11 cellular contexts compared by ENCODE assay signal in the genomic region with DNA sequence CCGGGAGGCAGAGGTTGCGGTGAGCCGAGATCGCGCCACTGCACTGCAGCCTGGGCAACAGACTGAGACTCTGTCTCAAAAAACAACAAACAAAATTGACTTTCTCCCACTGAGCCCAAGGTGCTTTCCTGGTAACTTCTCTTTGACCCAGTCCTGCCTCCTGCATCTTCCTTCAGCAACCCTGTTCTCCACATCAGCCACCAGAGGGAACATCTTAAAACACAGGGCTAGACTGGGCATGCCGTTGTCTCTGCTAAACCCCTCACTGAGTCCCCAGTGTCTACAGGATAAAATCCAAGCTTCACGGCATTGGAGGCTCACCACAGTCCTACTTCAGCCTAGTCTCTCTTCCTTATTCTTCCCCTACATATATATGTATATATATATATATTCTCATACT. TPM values are rescaled to one million over a fixed set of nuclear protein-coding genes. Genes with fewer than 3 reads are reported as not detected.
DNase-seq lines count a peak whose midpoint lies in the region; ATAC-seq and TF ChIP-seq lines count a peak whose summit lies in the region.
"Had no signal": no experiment of that assay in that cellular context is flagged by ENCODE, and none has a peak within 500 bp of the region (broad histone marks: within the 10 kb centered on the region; RNA-seq: fewer than 3 reads in every experiment).

No MANE protein-coding gene starts in this region.

- H3K4me2 ChIP-seq in GM23338 (no peak overlapping the region), OCI-LY7 (ENCODE audit: low read length) (no peak overlapping the region)

- H3K9me3 ChIP-seq in RWPE2 (ENCODE audit: severe bottlenecking) (peaks cover 8% of the 10 kb centered on the region), iPS DF 6.9 (ENCODE audit: control insufficient read depth, insufficient read depth, low read length) (no peaks in the 10 kb centered on the region), OCI-LY7 (ENCODE audit: low read length) (no peaks in the 10 kb centered on the region)
- H3K9me3 ChIP-seq: Peyer's patch had no signal

- H3K27me3 ChIP-seq in GM23338 (ENCODE audit: insufficient read depth) (no peaks in the 10 kb centered on the region), RWPE2 (ENCODE audit: insufficient read depth, poor library complexity, severe bottlenecking) (no peaks in the 10 kb centered on the region), iPS DF 6.9 (ENCODE audit: control insufficient read depth, insufficient read depth, low read length) (no peaks in the 10 kb centered on the region)
- H3K27me3 ChIP-seq: Peyer's patch had no signal

- CTCF ChIA-PET in OCI-LY7 (lab: Charles Lee; ENCODE audit: unreplicated experiment): no interaction called here

- BruUV-seq in OCI-LY7 (replicated peaks; lab: Mats Ljungman, UMichigan): no TSS peak

- no peak overlapping the region for H3K4me3 Mint-ChIP-seq in GM23338
- H3K4me3 Mint-ChIP-seq: stimulated activated naive B cell treated with anti-CD40 and anti-IgM and Interleukin-4, amounts not matched to agents 10 μg/mL and 1 μg/mL and 100 μg/mL, for 72 hours had no signal

- TF ChIP-seq CTCF in GM23338 (conservative IDR thresholded peaks at IDR 0.05; ENCODE audit: low read depth in 2 of 2) (peak; percentile 33 to 53; a peak in 3 of 4 replicates), RWPE2 (IDR thresholded peaks at IDR 0.05; ENCODE audit: poor library complexity, severe bottlenecking) (peak; percentile 28), OCI-LY7 (conservative IDR thresholded peaks at IDR 0.05; ENCODE audit: low read length) (no peak)

- intact Hi-C loops in OCI-LY7 (cut with micrococcal nuclease; ENCODE audit: unreplicated experiment): no loop called here

- H3K36me3 Mint-ChIP-seq in GM23338 (ENCODE audit: low read depth): 0 out of 3 replicates have a peak, but pooled peaks cover 2% of the 10 kb centered on the region

- ATAC-seq in GM23338 (peak; percentile 85), RWPE2 (ENCODE audit: low read depth) (peak; percentile 77)
- ATAC-seq: stimulated activated naive B cell treated with anti-CD40 and anti-IgM and Interleukin-4, amounts not matched to agents 10 μg/mL and 1 μg/mL and 100 μg/mL, for 72 hours had no signal

- H4K20me1 ChIP-seq in GM23338 (replicated peaks; ENCODE audit: insufficient read depth): no peaks in the 10 kb centered on the region
- no peaks in the 10 kb centered on the region for H4K20me1 ChIP-seq in OCI-LY7 (ENCODE audit: insufficient read depth, low read length)

- H3K27ac Mint-ChIP-seq in GM23338: no peak overlapping the region
- H3K27ac Mint-ChIP-seq: stimulated activated naive B cell treated with anti-CD40 and anti-IgM and Interleukin-4, amounts not matched to agents 10 μg/mL and 1 μg/mL and 100 μg/mL, for 72 hours had no signal

- peaks cover 13% of the 10 kb centered on the region for H3K4me1 Mint-ChIP-seq in GM23338

- H3F3A ChIP-seq in GM23338 (replicated peaks; ENCODE audit: low read depth): no peaks in the 10 kb centered on the region

- POLR2A ChIA-PET in OCI-LY7 (lab: Charles Lee): interaction anchor here (0.6 kb wide), 1 partner anchor 78 kb away, joined by 3 read pairs; no protein-coding TSS in a partner anchor

- H2AFZ ChIP-seq in GM23338: peak overlapping the region; percentile 78; the same call in 1 of the 2 replicates
- no peak overlapping the region for H2AFZ ChIP-seq in OCI-LY7 (ENCODE audit: low read length)

- H3K4me3 ChIP-seq in GM23338: no peak overlapping the region
- no peak overlapping the region for H3K4me3 ChIP-seq in RWPE2 (ENCODE audit: severe bottlenecking)
- H3K4me3 ChIP-seq in iPS DF 6.9 (ENCODE audit: low read length): no peak overlapping the region
- H3K4me3 ChIP-seq in OCI-LY7 (ENCODE audit: low read depth, low read length, poor library complexity, severe bottlenecking): no peak overlapping the region
- H3K4me3 ChIP-seq: Peyer's patch had no signal

- H3K79me2 ChIP-seq in GM23338 (replicated peaks; ENCODE audit: insufficient read depth) (no peaks in the 10 kb centered on the region), OCI-LY7 (ENCODE audit: insufficient read depth, low read depth, low read length) (no peaks in the 10 kb centered on the region)

- WGBS in iPS DF 6.9 (ENCODE audit: insufficient coverage, insufficient read length): no CpG with 5 or more reads among the region's 7 CpGs

- 0 out of 2 replicates have a peak, but pooled peaks cover 6% of the 10 kb centered on the region for H3K36me3 ChIP-seq in GM23338 (ENCODE audit: insufficient read depth)
- no peaks in the 10 kb centered on the region for H3K36me3 ChIP-seq in RWPE2 (ENCODE audit: low read depth)
- no peaks in the 10 kb centered on the region for H3K36me3 ChIP-seq in iPS DF 6.9 (ENCODE audit: control insufficient read depth, insufficient read depth, low read length)
- no peaks in the 10 kb centered on the region for H3K36me3 ChIP-seq in OCI-LY7 (ENCODE audit: insufficient read depth, low read length)
- H3K36me3 ChIP-seq: Peyer's patch had no signal

- peaks cover 9% of the 10 kb centered on the region for H3K4me1 ChIP-seq in GM23338 (ENCODE audit: insufficient read depth)
- H3K4me1 ChIP-seq in RWPE2 (ENCODE audit: insufficient read depth, poor library complexity, severe bottlenecking): no peaks in the 10 kb centered on the region
- H3K4me1 ChIP-seq in iPS DF 6.9 (ENCODE audit: control insufficient read depth, insufficient read depth, low read length): no peaks in the 10 kb centered on the region
- no peaks in the 10 kb centered on the region for H3K4me1 ChIP-seq in OCI-LY7 (ENCODE audit: insufficient read depth, low read length, poor library complexity, severe bottlenecking)

- DNase-seq in AG08396 (ENCODE audit: low spot score) (peak; percentile 12), GM23338 (ENCODE audit: low spot score) (peak; percentile 62), RWPE2 (ENCODE audit: low spot score) (no peak), iPS DF 6.9 (ENCODE audit: low read depth, low spot score) (peak; percentile 11), SK-N-DZ (ENCODE audit: low spot score) (no peak), OCI-LY7 (ENCODE audit: low spot score) (no peak)
- no peak for DNase-seq in stimulated activated CD4-positive, alpha-beta T cell treated with anti-CD3 and anti-CD28 coated beads, Interleukin-4, amount 100 ng/mL, for 4 hours
- DNase-seq in activated naive CD4-positive, alpha-beta T cell treated with Interleukin-2 at 50 U/mL for 16 hours: no peak
- DNase-seq: activated CD4-positive, alpha-beta T cell treated with anti-CD3 and anti-CD28 coated beads, Interleukin-2, amount 50 U/mL, for 1 hour; Peyer's patch; stimulated activated naive B cell treated with anti-CD40 and anti-IgM and Interleukin-4, amounts not matched to agents 10 μg/mL and 1 μg/mL and 100 μg/mL, for 72 hours had no signal

- H3K27ac ChIP-seq in GM23338 (ENCODE audit: low read depth) (no peak overlapping the region), RWPE2 (ENCODE audit: poor library complexity, severe bottlenecking) (no peak overlapping the region), iPS DF 6.9 (ENCODE audit: low read length) (no peak overlapping the region), OCI-LY7 (ENCODE audit: low read depth, low read length, poor library complexity, severe bottlenecking) (no peak overlapping the region)
- H3K27ac ChIP-seq: Peyer's patch had no signal

- peaks cover 9% of the 10 kb centered on the region for H3K27me3 Mint-ChIP-seq in GM23338 (ENCODE audit: insufficient read depth, low read depth, poor library complexity)

- no peaks in the 10 kb centered on the region for H3K9me2 ChIP-seq in GM23338 (ENCODE audit: insufficient read depth)
- no peaks in the 10 kb centered on the region for H3K9me2 ChIP-seq in OCI-LY7 (ENCODE audit: insufficient read depth, low read length)

- H3K9me3 Mint-ChIP-seq in GM23338: peaks cover 6% of the 10 kb centered on the region; the same call in 2 of the 3 replicates
- H3K9me3 Mint-ChIP-seq: stimulated activated naive B cell treated with anti-CD40 and anti-IgM and Interleukin-4, amounts not matched to agents 10 μg/mL and 1 μg/mL and 100 μg/mL, for 72 hours had no signal

TF ChIP-seq in GM23338, 12 proteins besides CTCF, POLR2A, EP300 and RAD21 (continues in another document):
- TF ChIP-seq CREB1 (CRISPR knock-in tag; IDR thresholded peaks at IDR 0.05; ENCODE audit: low read depth) (no peak), POLR2AphosphoS5 (IDR thresholded peaks at IDR 0.05; ENCODE audit: low read depth) (no peak), ZNF114 (CRISPR knock-in tag; IDR thresholded peaks at IDR 0.05) (no peak), EZH2phosphoT487 (IDR thresholded peaks at IDR 0.05; ENCODE audit: unreplicated experiment) (no peak), STAT1 (IDR thresholded peaks at IDR 0.05; ENCODE audit: unreplicated experiment) (no peak), ZNF331 (CRISPR knock-in tag; IDR thresholded peaks at IDR 0.05; ENCODE audit: low read depth) (no peak), EZH2 (IDR thresholded peaks at IDR 0.05; ENCODE audit: low read depth, unreplicated experiment) (no peak), JUNB (IDR thresholded peaks at IDR 0.05; ENCODE audit: unreplicated experiment) (no peak)

RNA-seq across cellular contexts. Expression of a gene that starts 39.8 kb away (rescaled TPM):
- total RNA-seq in GM23338 (2014; rRNA removed; shearing (Covaris generic)): 0.17 and 0.23 TPM in 2 replicates
- 0.19 and 0.26 TPM in 2 replicates for polyA plus RNA-seq in GM23338 (2016; fragmentation: Nextera tagmentation; extraction: Ambion mirVana)
- not detected in 2 replicates for polyA plus RNA-seq in SK-N-DZ (2014; cell fraction: cytosol; rRNA removed)
- polyA plus RNA-seq in SK-N-DZ (2014; cell fraction: nucleus; rRNA removed): not detected in 2 replicates
- not detected in 2 replicates for total RNA-seq in OCI-LY7 (2014; rRNA removed; shearing (Covaris generic))
- total RNA-seq in OCI-LY7 (2022): not detected in 2 replicates

Comparison
In these comparisons a context has a peak if more than half of its experiments do, and no peak if none do; other contexts are left out.
1. DNase-seq: peak in AG08396 (single experiment), GM23338 (single experiment) and iPS DF 6.9 (single experiment); none in RWPE2 (single experiment), stimulated activated CD4-positive, alpha-beta T cell treated with anti-CD3 and anti-CD28 coated beads, Interleukin-4, amount 100 ng/mL, for 4 hours (0 of 2), SK-N-DZ (single experiment), activated naive CD4-positive, alpha-beta T cell treated with Interleukin-2 at 50 U/mL for 16 hours (single experiment) and OCI-LY7 (single experiment).